20 cellular contexts compared by ENCODE assay signal in genomic region chr6:62998022-62998421, GRCh38.
A peak's percentile ranks its signal among the peaks of the same experiment; 100 is the strongest.
DNase-seq lines count a peak whose midpoint lies in the region; ATAC-seq, FAIRE-seq and TF ChIP-seq lines count a peak whose summit lies in the region.
"Had no signal": no experiment of that assay in that cellular context is flagged by ENCODE, and none has a peak within 500 bp of the region (broad histone marks: within the 10 kb centered on the region; RNA-seq: fewer than 3 reads in every experiment).

No MANE protein-coding gene starts in this region.

- no peak overlapping the region for H3K9ac ChIP-seq in smooth muscle cell (ENCODE audit: low read depth)

- H3K79me2 ChIP-seq in GM23338 (replicated peaks; ENCODE audit: insufficient read depth) (no peaks in the 10 kb centered on the region), smooth muscle cell (ENCODE audit: low read depth) (no peaks in the 10 kb centered on the region)

- no peaks in the 10 kb centered on the region for H3K9me3 ChIP-seq in smooth muscle cell (replicated peaks; ENCODE audit: low read depth)
- H3K9me3 ChIP-seq: SJCRH30 had no signal

- H3K36me3 Mint-ChIP-seq in GM23338 (ENCODE audit: low read depth): peaks cover 7% of the 10 kb centered on the region; the same call in 1 of the 3 replicates
- H3K36me3 Mint-ChIP-seq: CD14-positive monocyte had no signal

- H3K4me2 ChIP-seq in GM23338: no peak overlapping the region
- H3K4me2 ChIP-seq in smooth muscle cell: no peak overlapping the region
- H3K4me2 ChIP-seq: PC-9 had no signal

- no peak for ATAC-seq in GM23338
- ATAC-seq: HCT116, HepG2 had no signal

- whole genome bisulfite sequencing in smooth muscle cell (ENCODE audit: low lambda C conversion rate): 94% methylated on average over 2 of the region's 2 CpGs

- H3K4me1 ChIP-seq in GM23338 (ENCODE audit: insufficient read depth) (no peaks in the 10 kb centered on the region; the same call in 1 of the 2 replicates), smooth muscle cell (ENCODE audit: low read depth) (peaks cover 20% of the 10 kb centered on the region)
- H3K4me1 ChIP-seq: SJCRH30 had no signal

- H3K27ac ChIP-seq in GM23338 (ENCODE audit: low read depth) (no peak overlapping the region), smooth muscle cell (ENCODE audit: low read depth) (no peak overlapping the region)
- H3K27ac ChIP-seq: PC-9, SJCRH30 had no signal

- H3K36me3 ChIP-seq in GM23338 (ENCODE audit: insufficient read depth): no peaks in the 10 kb centered on the region
- no peaks in the 10 kb centered on the region for H3K36me3 ChIP-seq in smooth muscle cell (ENCODE audit: low read depth)
- H3K36me3 ChIP-seq: SJCRH30 had no signal

- no peaks in the 10 kb centered on the region; the same call in 1 of the 2 replicates for H3K9me2 ChIP-seq in GM23338 (ENCODE audit: insufficient read depth)

- no peaks in the 10 kb centered on the region for H3K27me3 Mint-ChIP-seq in GM23338 (ENCODE audit: insufficient read depth, low read depth, poor library complexity)

- H2AFZ ChIP-seq in GM23338 (0 out of 2 replicates have a peak overlapping the region, but pooled peaks have one; percentile 29), smooth muscle cell (ENCODE audit: low read depth) (peak overlapping the region; percentile 81)
- H2AFZ ChIP-seq: PC-9 had no signal

- peaks cover 18% of the 10 kb centered on the region for H3K9me3 Mint-ChIP-seq in GM23338

- H3F3A ChIP-seq in GM23338 (replicated peaks; ENCODE audit: low read depth): no peaks in the 10 kb centered on the region
- H3F3A ChIP-seq in smooth muscle cell (ENCODE audit: low read depth): no peaks in the 10 kb centered on the region

- no peaks in the 10 kb centered on the region for H3K27me3 ChIP-seq in GM23338 (ENCODE audit: insufficient read depth)
- no peaks in the 10 kb centered on the region for H3K27me3 ChIP-seq in smooth muscle cell (ENCODE audit: low read depth)
- H3K27me3 ChIP-seq: SJCRH30 had no signal

- DNase-seq in GM19239 (ENCODE audit: insufficient read length, low spot score): no peak
- DNase-seq in GM23338 (ENCODE audit: low spot score): no peak
- DNase-seq in kidney tubule cell (ENCODE audit: low spot score): peak; percentile 37
- DNase-seq in smooth muscle cell (lab: John Stamatoyannopoulos, UW; ENCODE audit: unreplicated experiment): no peak
- DNase-seq in NCI-H2107 treated with DMSO at 0.1 percent for 48 hours (lab: John Stamatoyannopoulos, UW; ENCODE audit: unreplicated experiment): no peak
- DNase-seq in hepatic stellate cell (ENCODE audit: low spot score): no peak
- DNase-seq in activated CD8-positive, alpha-beta memory T cell treated with anti-CD3 and anti-CD28 coated beads for 24 hours: no peak
- DNase-seq: DMS79 treated with DMSO at 0.1 percent for 48 hours, KBM-7, MV-4-11, NCI-H1417 treated with DMSO at 0.1 percent for 48 hours, NCI-H1930, NCI-H345, NCI-H526, PC-9, SJCRH30 had no signal

- no peak overlapping the region for H3K4me3 Mint-ChIP-seq in GM23338
- H3K4me3 Mint-ChIP-seq: CD14-positive monocyte; T-helper 1 cell treated with Interleukin-12 subunit alpha and Interleukin-12 subunit beta and Interleukin-4 antibody, amounts not matched to agents 30 μg/mL and 1 μg/mL, for 36 hours had no signal

- peaks cover 7% of the 10 kb centered on the region; the same call in 2 of the 3 replicates for H3K4me1 Mint-ChIP-seq in GM23338
- H3K4me1 Mint-ChIP-seq: CD14-positive monocyte had no signal

- H3K27ac Mint-ChIP-seq in GM23338: no peak overlapping the region
- H3K27ac Mint-ChIP-seq: CD14-positive monocyte; T-helper 1 cell treated with Interleukin-12 subunit alpha and Interleukin-12 subunit beta and Interleukin-4 antibody, amounts not matched to agents 30 μg/mL and 1 μg/mL, for 36 hours had no signal

- FAIRE-seq in GM19239 (lab: Jason Lieb, UNC): peak; percentile 23
- FAIRE-seq: HepG2 had no signal

- TF ChIP-seq CTCF in GM23338 (conservative IDR thresholded peaks at IDR 0.05; ENCODE audit: low read depth in 2 of 2) (no peak), smooth muscle cell (IDR thresholded peaks at IDR 0.05; ENCODE audit: borderline replicate concordance, insufficient read depth, poor library complexity, severe bottlenecking) (no peak)

- H3K4me3 ChIP-seq in GM23338: no peak overlapping the region
- no peak overlapping the region for H3K4me3 ChIP-seq in smooth muscle cell
- H3K4me3 ChIP-seq: PC-9, SJCRH30 had no signal

- H4K20me1 ChIP-seq in GM23338 (replicated peaks; ENCODE audit: insufficient read depth) (no peaks in the 10 kb centered on the region), smooth muscle cell (ENCODE audit: low read depth) (no peaks in the 10 kb centered on the region)

TF ChIP-seq in GM23338, 12 proteins besides CTCF, POLR2A, EP300 and RAD21 (continues in another document):
- no peak for TF ChIP-seq JUNB (IDR thresholded peaks at IDR 0.05; ENCODE audit: unreplicated experiment)
- no peak for TF ChIP-seq NANOG (IDR thresholded peaks at IDR 0.05; ENCODE audit: borderline replicate concordance)
- TF ChIP-seq CREB1 (CRISPR knock-in tag; IDR thresholded peaks at IDR 0.05; ENCODE audit: low read depth): no peak
- no peak for TF ChIP-seq ETS1 (IDR thresholded peaks at IDR 0.05)
- TF ChIP-seq POLR2AphosphoS5 (IDR thresholded peaks at IDR 0.05; ENCODE audit: low read depth): no peak
- no peak for TF ChIP-seq REST (IDR thresholded peaks at IDR 0.05; ENCODE audit: unreplicated experiment)
- no peak for TF ChIP-seq EZH2phosphoT487 (IDR thresholded peaks at IDR 0.05; ENCODE audit: unreplicated experiment)
